In the genomic region with DNA sequence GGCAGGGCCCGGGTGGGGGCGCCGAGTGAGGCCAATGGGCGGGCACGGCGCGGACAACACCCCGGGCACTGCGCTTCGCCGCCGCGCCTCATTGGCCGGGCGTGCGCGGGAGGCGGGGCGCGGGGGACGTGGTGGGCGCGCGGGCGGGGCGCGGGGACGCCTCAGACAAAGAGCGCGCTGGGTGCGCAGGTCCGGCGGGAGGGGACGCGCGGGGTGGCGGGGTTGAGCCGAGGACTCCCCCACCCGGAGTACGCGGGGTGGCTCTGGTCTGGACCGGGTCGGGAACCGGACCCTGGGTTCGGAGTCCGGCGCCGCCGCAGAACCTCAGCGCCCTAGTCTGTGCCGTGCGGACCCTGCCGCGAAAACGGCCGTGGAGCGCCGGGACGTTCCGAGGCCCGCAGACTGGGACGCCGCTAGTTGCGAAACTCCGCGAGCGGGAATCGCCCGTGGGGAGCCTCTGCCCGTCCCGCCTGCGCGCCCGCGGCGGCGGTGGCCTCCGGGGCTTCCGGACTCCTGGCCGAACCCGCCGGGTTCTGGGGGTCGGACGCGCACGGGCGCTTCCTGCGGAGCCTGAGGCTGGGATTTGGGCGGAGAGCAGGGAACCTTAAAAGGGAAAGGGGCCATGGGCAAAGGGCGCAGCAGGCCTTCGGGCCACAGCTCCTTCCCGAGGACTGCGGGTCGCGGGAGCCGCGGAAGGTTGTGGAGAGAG, we compare ENCODE assay signal across 8 cellular contexts. TPM values are rescaled to one million over a fixed set of nuclear protein-coding genes. Genes with fewer than 3 reads are reported as not detected.
DNase-seq lines count a peak whose midpoint lies in the region; ATAC-seq and TF ChIP-seq lines count a peak whose summit lies in the region.

No MANE protein-coding gene starts in this region.

- peaks cover 12% of the 10 kb centered on the region for H3K4me1 Mint-ChIP-seq in activated CD4-positive, alpha-beta memory T cell treated with anti-CD3 and anti-CD28 coated beads, Interleukin-2, amount 10 ng/mL, durations not matched to agents 7 days and 5 days

- H3K4me3 ChIP-seq in lung, result peak overlapping the region; percentile 76

- DNase-seq in NCI-H748 (lab: John Stamatoyannopoulos, UW; ENCODE audit: unreplicated experiment) (peak; percentile 99), ecto neural progenitor cell (ENCODE audit: low spot score) (peak; percentile 91), lung (ENCODE audit: low spot score) (peak; percentile 82)
- DNase-seq in activated CD4-positive, alpha-beta memory T cell treated with anti-CD3 and anti-CD28 coated beads, Interleukin-2, amount 10 ng/mL, durations not matched to agents 7 days and 5 days, result peak; percentile 73
- DNase-seq in stimulated activated CD4-positive, alpha-beta T cell treated with anti-CD3 and anti-CD28 coated beads, Interleukin-4, amount 100 ng/mL, for 48 hours (ENCODE audit: low read depth in 2 of 2), result peak; percentile 57 to 73

- CTCF ChIA-PET in activated CD4-positive, alpha-beta memory T cell treated with anti-CD3 and anti-CD28 coated beads, Interleukin-2, amount 10 ng/mL, durations not matched to agents 7 days and 5 days (lab: Charles Lee), result no interaction called here

- 0 to 1% methylated on average over 55 to 97 of the region's 97 CpGs for WGBS in lung, 2 donors

- H3K4me3 Mint-ChIP-seq in activated CD4-positive, alpha-beta memory T cell treated with anti-CD3 and anti-CD28 coated beads, Interleukin-2, amount 10 ng/mL, durations not matched to agents 7 days and 5 days, result peak overlapping the region; percentile 64

- TF ChIP-seq CTCF in C4-2B (conservative IDR thresholded peaks at IDR 0.05), result no peak
- TF ChIP-seq CTCF in lung (IDR thresholded peaks at IDR 0.05; ENCODE audit: control extremely low read depth, extremely low read depth), result no peak

- no peaks in the 10 kb centered on the region for H3K9me3 ChIP-seq in lung (ENCODE audit: control insufficient read depth in 2 of 2, insufficient read depth in 1 of 2, low read length in 1 of 2)

- H3K27me3 Mint-ChIP-seq in activated CD4-positive, alpha-beta memory T cell treated with anti-CD3 and anti-CD28 coated beads, Interleukin-2, amount 10 ng/mL, durations not matched to agents 7 days and 5 days, result peaks cover 28% of the 10 kb centered on the region

- peak; percentile 84 for ATAC-seq in GM19372 (IDR thresholded peaks at IDR 0.05; ENCODE audit: low read depth, unreplicated experiment)
- peak; percentile 90 for ATAC-seq in HG03460 (IDR thresholded peaks at IDR 0.05; ENCODE audit: unreplicated experiment)
- peak; percentile 93 for ATAC-seq in lung (ENCODE audit: insufficient read depth, low FRiP score)

- POLR2A ChIA-PET in activated CD4-positive, alpha-beta memory T cell treated with anti-CD3 and anti-CD28 coated beads, Interleukin-2, amount 10 ng/mL, durations not matched to agents 7 days and 5 days (lab: Charles Lee), result interaction anchor here (1.1 kb wide), 1 partner anchor 85 kb away, joined by 3 read pairs; no protein-coding TSS in a partner anchor

- no peaks in the 10 kb centered on the region for H3K36me3 ChIP-seq in lung (ENCODE audit: control insufficient read depth in 2 of 2, insufficient read depth in 2 of 2, low read length in 2 of 2)

- H3K27me3 ChIP-seq in lung (ENCODE audit: control insufficient read depth, insufficient read depth), result no peaks in the 10 kb centered on the region

- H3K36me3 Mint-ChIP-seq in activated CD4-positive, alpha-beta memory T cell treated with anti-CD3 and anti-CD28 coated beads, Interleukin-2, amount 10 ng/mL, durations not matched to agents 7 days and 5 days (ENCODE audit: low read depth), result no peaks in the 10 kb centered on the region

- H3K27ac Mint-ChIP-seq in activated CD4-positive, alpha-beta memory T cell treated with anti-CD3 and anti-CD28 coated beads, Interleukin-2, amount 10 ng/mL, durations not matched to agents 7 days and 5 days, result no peak overlapping the region

- no peaks in the 10 kb centered on the region for H3K9me3 Mint-ChIP-seq in activated CD4-positive, alpha-beta memory T cell treated with anti-CD3 and anti-CD28 coated beads, Interleukin-2, amount 10 ng/mL, durations not matched to agents 7 days and 5 days

- H3K4me1 ChIP-seq in lung (ENCODE audit: control insufficient read depth in 2 of 2, insufficient read depth in 2 of 2, low read length in 2 of 2), result peaks cover 0 to 17% of the 10 kb centered on the region in 2 donors

- H3K27ac ChIP-seq in C4-2B, result peak overlapping the region; percentile 61
- peak overlapping the region; percentile 90 to 94 for H3K27ac ChIP-seq in lung (ENCODE audit: low read depth in 1 of 2, low read length in 1 of 2)

RNA-seq across cellular contexts. Expression of a gene that starts 0.4 kb away (rescaled TPM):
- 1 to 10 TPM; 8.2 to 8.9 TPM for total RNA-seq in activated CD4-positive, alpha-beta memory T cell treated with anti-CD3 and anti-CD28 coated beads, Interleukin-2, amount 10 ng/mL, durations not matched to agents 7 days and 5 days
- 10 to 100 TPM; 45.6 to 75.3 TPM for total RNA-seq in lung
- 10 to 100 TPM; 34.6 to 91.0 TPM for polyA plus RNA-seq in lung

RNA-seq across cellular contexts. Expression of a gene that starts 16.5 kb away (rescaled TPM):
- not detected for total RNA-seq in activated CD4-positive, alpha-beta memory T cell treated with anti-CD3 and anti-CD28 coated beads, Interleukin-2, amount 10 ng/mL, durations not matched to agents 7 days and 5 days
- total RNA-seq in lung, result under 1 TPM in 1 of 2 donors, not detected in 1; 0.12 TPM
- polyA plus RNA-seq in lung, result under 1 TPM; 0.02 to 0.06 TPM

Comparison
In these comparisons a context has a peak if more than half of its experiments do, and no peak if none do; other contexts are left out.
1. Peak in every context shown above with its lines: DNase-seq, ATAC-seq, H3K4me3 ChIP-seq and H3K27ac ChIP-seq.
2. RNA of a gene that starts 0.4 kb away (total RNA-seq): 45.6 to 75.3 TPM in lung; 8.2 to 8.9 TPM in activated CD4-positive, alpha-beta memory T cell treated with anti-CD3 and anti-CD28 coated beads, Interleukin-2, amount 10 ng/mL, durations not matched to agents 7 days and 5 days; every median in the first group is over 4 times any median in the second.